1 cellular context compared by ENCODE assay signal in genomic region chr6:75602164-75602896, GRCh38.
A peak's percentile ranks its signal among the peaks of the same experiment; 100 is the strongest.
TF ChIP-seq lines count a peak whose summit lies in the region.

No MANE protein-coding gene starts in this region.

TF ChIP-seq in GM12878, 131 proteins besides CTCF, POLR2A, EP300 and RAD21 (continued from another document and continues in another):
- TF ChIP-seq CEBPZ (IDR thresholded peaks at IDR 0.05; ENCODE audit: low read depth, low read length), result no peak
- TF ChIP-seq YBX1 (IDR thresholded peaks at IDR 0.05), result no peak
- TF ChIP-seq, protein P1, sequence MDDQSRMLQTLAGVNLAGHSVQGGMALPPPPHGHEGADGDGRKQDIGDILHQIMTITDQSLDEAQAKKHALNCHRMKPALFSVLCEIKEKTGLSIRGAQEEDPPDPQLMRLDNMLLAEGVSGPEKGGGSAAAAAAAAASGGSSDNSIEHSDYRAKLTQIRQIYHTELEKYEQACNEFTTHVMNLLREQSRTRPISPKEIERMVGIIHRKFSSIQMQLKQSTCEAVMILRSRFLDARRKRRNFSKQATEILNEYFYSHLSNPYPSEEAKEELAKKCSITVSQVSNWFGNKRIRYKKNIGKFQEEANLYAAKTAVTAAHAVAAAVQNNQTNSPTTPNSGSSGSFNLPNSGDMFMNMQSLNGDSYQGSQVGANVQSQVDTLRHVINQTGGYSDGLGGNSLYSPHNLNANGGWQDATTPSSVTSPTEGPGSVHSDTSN (IDR thresholded peaks at IDR 0.05; ENCODE audit: insufficient replicate concordance, low read depth, low read length), result no peak
- TF ChIP-seq RFX5 (IDR thresholded peaks at IDR 0.05; ENCODE audit: low read depth, low read length), result no peak
- peak; percentile 51; the same call in 1 of the 2 replicates for TF ChIP-seq SMAD5 (IDR thresholded peaks at IDR 0.05; ENCODE audit: low read depth)
- TF ChIP-seq NFXL1 (IDR thresholded peaks at IDR 0.05; ENCODE audit: borderline replicate concordance), result no peak
- no peak for TF ChIP-seq USF2 (IDR thresholded peaks at IDR 0.05; ENCODE audit: borderline replicate concordance, low read depth, low read length)
- no peak for TF ChIP-seq MYB (IDR thresholded peaks at IDR 0.05; ENCODE audit: borderline replicate concordance, low read depth, low read length)
- no peak for TF ChIP-seq PAX5 (IDR thresholded peaks at IDR 0.05; ENCODE audit: borderline replicate concordance, low read depth, low read length)
- TF ChIP-seq POLR2AphosphoS5 (IDR thresholded peaks at IDR 0.05; ENCODE audit: low read length), result peak; percentile 13; the same call in 1 of the 2 replicates
- no peak for TF ChIP-seq MTA2 (IDR thresholded peaks at IDR 0.05; ENCODE audit: low read depth)
- TF ChIP-seq, protein P2, sequence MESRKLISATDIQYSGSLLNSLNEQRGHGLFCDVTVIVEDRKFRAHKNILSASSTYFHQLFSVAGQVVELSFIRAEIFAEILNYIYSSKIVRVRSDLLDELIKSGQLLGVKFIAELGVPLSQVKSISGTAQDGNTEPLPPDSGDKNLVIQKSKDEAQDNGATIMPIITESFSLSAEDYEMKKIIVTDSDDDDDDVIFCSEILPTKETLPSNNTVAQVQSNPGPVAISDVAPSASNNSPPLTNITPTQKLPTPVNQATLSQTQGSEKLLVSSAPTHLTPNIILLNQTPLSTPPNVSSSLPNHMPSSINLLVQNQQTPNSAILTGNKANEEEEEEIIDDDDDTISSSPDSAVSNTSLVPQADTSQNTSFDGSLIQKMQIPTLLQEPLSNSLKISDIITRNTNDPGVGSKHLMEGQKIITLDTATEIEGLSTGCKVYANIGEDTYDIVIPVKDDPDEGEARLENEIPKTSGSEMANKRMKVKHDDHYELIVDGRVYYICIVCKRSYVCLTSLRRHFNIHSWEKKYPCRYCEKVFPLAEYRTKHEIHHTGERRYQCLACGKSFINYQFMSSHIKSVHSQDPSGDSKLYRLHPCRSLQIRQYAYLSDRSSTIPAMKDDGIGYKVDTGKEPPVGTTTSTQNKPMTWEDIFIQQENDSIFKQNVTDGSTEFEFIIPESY (IDR thresholded peaks at IDR 0.05), result no peak
- TF ChIP-seq TCF3 (IDR thresholded peaks at IDR 0.05; ENCODE audit: borderline replicate concordance, insufficient read depth, low read depth, low read length), result no peak
- 0 out of 2 replicates have a peak, but pooled peaks have one; percentile 15 for TF ChIP-seq ZNF217 (IDR thresholded peaks at IDR 0.05)
- no peak for TF ChIP-seq ATF7 (IDR thresholded peaks at IDR 0.05; ENCODE audit: low read depth)
- no peak for TF ChIP-seq FOXK2 (IDR thresholded peaks at IDR 0.05)
- TF ChIP-seq, protein P3, sequence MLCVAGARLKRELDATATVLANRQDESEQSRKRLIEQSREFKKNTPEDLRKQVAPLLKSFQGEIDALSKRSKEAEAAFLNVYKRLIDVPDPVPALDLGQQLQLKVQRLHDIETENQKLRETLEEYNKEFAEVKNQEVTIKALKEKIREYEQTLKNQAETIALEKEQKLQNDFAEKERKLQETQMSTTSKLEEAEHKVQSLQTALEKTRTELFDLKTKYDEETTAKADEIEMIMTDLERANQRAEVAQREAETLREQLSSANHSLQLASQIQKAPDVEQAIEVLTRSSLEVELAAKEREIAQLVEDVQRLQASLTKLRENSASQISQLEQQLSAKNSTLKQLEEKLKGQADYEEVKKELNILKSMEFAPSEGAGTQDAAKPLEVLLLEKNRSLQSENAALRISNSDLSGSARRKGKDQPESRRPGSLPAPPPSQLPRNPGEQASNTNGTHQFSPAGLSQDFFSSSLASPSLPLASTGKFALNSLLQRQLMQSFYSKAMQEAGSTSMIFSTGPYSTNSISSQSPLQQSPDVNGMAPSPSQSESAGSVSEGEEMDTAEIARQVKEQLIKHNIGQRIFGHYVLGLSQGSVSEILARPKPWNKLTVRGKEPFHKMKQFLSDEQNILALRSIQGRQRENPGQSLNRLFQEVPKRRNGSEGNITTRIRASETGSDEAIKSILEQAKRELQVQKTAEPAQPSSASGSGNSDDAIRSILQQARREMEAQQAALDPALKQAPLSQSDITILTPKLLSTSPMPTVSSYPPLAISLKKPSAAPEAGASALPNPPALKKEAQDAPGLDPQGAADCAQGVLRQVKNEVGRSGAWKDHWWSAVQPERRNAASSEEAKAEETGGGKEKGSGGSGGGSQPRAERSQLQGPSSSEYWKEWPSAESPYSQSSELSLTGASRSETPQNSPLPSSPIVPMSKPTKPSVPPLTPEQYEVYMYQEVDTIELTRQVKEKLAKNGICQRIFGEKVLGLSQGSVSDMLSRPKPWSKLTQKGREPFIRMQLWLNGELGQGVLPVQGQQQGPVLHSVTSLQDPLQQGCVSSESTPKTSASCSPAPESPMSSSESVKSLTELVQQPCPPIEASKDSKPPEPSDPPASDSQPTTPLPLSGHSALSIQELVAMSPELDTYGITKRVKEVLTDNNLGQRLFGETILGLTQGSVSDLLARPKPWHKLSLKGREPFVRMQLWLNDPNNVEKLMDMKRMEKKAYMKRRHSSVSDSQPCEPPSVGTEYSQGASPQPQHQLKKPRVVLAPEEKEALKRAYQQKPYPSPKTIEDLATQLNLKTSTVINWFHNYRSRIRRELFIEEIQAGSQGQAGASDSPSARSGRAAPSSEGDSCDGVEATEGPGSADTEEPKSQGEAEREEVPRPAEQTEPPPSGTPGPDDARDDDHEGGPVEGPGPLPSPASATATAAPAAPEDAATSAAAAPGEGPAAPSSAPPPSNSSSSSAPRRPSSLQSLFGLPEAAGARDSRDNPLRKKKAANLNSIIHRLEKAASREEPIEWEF (IDR thresholded peaks at IDR 0.05; ENCODE audit: insufficient replicate concordance, low read depth, low read length), result no peak
- TF ChIP-seq, protein P4, sequence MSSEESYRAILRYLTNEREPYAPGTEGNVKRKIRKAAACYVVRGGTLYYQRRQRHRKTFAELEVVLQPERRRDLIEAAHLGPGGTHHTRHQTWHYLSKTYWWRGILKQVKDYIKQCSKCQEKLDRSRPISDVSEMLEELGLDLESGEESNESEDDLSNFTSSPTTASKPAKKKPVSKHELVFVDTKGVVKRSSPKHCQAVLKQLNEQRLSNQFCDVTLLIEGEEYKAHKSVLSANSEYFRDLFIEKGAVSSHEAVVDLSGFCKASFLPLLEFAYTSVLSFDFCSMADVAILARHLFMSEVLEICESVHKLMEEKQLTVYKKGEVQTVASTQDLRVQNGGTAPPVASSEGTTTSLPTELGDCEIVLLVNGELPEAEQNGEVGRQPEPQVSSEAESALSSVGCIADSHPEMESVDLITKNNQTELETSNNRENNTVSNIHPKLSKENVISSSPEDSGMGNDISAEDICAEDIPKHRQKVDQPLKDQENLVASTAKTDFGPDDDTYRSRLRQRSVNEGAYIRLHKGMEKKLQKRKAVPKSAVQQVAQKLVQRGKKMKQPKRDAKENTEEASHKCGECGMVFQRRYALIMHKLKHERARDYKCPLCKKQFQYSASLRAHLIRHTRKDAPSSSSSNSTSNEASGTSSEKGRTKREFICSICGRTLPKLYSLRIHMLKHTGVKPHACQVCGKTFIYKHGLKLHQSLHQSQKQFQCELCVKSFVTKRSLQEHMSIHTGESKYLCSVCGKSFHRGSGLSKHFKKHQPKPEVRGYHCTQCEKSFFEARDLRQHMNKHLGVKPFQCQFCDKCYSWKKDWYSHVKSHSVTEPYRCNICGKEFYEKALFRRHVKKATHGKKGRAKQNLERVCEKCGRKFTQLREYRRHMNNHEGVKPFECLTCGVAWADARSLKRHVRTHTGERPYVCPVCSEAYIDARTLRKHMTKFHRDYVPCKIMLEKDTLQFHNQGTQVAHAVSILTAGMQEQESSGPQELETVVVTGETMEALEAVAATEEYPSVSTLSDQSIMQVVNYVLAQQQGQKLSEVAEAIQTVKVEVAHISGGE (CRISPR knock-in tag; IDR thresholded peaks at IDR 0.05), result no peak
- TF ChIP-seq POU2F2 (IDR thresholded peaks at IDR 0.05; ENCODE audit: borderline replicate concordance, low read depth, low read length), result no peak
- TF ChIP-seq SUPT20H (IDR thresholded peaks at IDR 0.05; ENCODE audit: borderline replicate concordance, control insufficient read depth, low read depth, low read length), result no peak
- no peak for TF ChIP-seq ZBTB40 (IDR thresholded peaks at IDR 0.05; ENCODE audit: borderline replicate concordance)
- TF ChIP-seq REST (IDR thresholded peaks at IDR 0.05; ENCODE audit: low read depth, low read length), result no peak
- no peak for TF ChIP-seq NFIC (IDR thresholded peaks at IDR 0.05; ENCODE audit: low read depth, low read length)
- no peak for TF ChIP-seq CEBPB (IDR thresholded peaks at IDR 0.05; ENCODE audit: borderline replicate concordance in 1 of 2, low read depth in 2 of 2, low read length in 2 of 2)
- TF ChIP-seq RBBP5 (conservative IDR thresholded peaks at IDR 0.05), result no peak
- TF ChIP-seq, protein P5, sequence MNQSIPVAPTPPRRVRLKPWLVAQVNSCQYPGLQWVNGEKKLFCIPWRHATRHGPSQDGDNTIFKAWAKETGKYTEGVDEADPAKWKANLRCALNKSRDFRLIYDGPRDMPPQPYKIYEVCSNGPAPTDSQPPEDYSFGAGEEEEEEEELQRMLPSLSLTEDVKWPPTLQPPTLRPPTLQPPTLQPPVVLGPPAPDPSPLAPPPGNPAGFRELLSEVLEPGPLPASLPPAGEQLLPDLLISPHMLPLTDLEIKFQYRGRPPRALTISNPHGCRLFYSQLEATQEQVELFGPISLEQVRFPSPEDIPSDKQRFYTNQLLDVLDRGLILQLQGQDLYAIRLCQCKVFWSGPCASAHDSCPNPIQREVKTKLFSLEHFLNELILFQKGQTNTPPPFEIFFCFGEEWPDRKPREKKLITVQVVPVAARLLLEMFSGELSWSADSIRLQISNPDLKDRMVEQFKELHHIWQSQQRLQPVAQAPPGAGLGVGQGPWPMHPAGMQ (IDR thresholded peaks at IDR 0.05; ENCODE audit: borderline replicate concordance), result no peak
